Comparison of ENCODE assay signal across 24 cellular contexts in the genomic region with DNA sequence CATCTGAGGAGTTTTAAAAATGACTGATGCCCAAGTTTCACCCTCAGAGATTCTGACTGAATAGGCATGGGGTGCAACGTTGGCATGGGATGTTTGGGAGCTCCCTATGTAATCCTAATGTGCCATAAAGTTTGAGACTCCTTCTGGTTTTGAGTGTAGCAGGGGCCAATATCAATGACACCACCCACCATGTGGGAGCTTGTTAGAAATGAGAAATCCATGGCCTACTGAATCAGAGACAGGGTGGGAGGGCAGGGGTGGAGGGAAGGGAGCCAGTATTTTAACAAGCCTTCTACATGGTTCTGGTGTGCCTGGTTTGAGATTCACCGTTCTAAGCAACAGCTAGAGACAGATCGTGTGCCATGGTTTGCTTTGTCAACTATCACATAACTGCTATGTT. TPM values are rescaled to one million over a fixed set of nuclear protein-coding genes. Genes with fewer than 3 reads are reported as not detected.
DNase-seq lines count a peak whose midpoint lies in the region; ATAC-seq and TF ChIP-seq lines count a peak whose summit lies in the region.
"Had no signal": no experiment of that assay in that cellular context is flagged by ENCODE, and none has a peak within 500 bp of the region (broad histone marks: within the 10 kb centered on the region; RNA-seq: fewer than 3 reads in every experiment).

No MANE protein-coding gene starts in this region.

- H3K27ac Mint-ChIP-seq in T-helper 17 cell (peak overlapping the region; percentile 81), endothelial cell (ENCODE audit: unreplicated experiment) (no peak overlapping the region)
- H3K27ac Mint-ChIP-seq: CD4-positive, CD25-positive, alpha-beta regulatory T cell; H9; HFFc6 had no signal

- no peaks in the 10 kb centered on the region for H3K27me3 ChIP-seq in Panc1 (ENCODE audit: control insufficient read depth, insufficient read depth, low read length)
- H3K27me3 ChIP-seq: Peyer's patch had no signal

- ATAC-seq in activated T-cell treated with anti-CD3 and anti-CD28 coated beads, Interleukin-2, amount 50 U/mL, for 4 hours = peak; percentile 54 to 69
- no peak for ATAC-seq in Panc1
- no peak for ATAC-seq in T-helper 17 cell

- H3K4me1 ChIP-seq in Panc1 (ENCODE audit: control insufficient read depth, insufficient read depth, low read length) = no peaks in the 10 kb centered on the region

- DNase-seq in activated T-cell treated with anti-CD3 and anti-CD28 coated beads, Interleukin-2, amount 50 U/mL, for 4 hours = no peak
- DNase-seq in activated T-cell treated with anti-CD3 and anti-CD28 coated beads, Interleukin-2, amount 50 U/mL, for 1 hour = no peak
- DNase-seq in Panc1 (ENCODE audit: low read depth, low spot score) (no peak), T-helper 17 cell (no peak), D341Med (ENCODE audit: low spot score) (no peak), endothelial cell (ENCODE audit: low spot score) (no peak)
- DNase-seq in stimulated activated CD8-positive, alpha-beta memory T cell treated with anti-CD3 and anti-CD28 coated beads, Interleukin-4, amount 100 ng/mL, for 48 hours = peak; percentile 28
- DNase-seq: CD4-positive, CD25-positive, alpha-beta regulatory T cell; COR-L47; DMS 273 treated with DMSO at 0.1 percent for 48 hours; DND-41; GM23248; H9; HFFc6; NCI-H1105; NCI-H146; NCI-H2029; NCI-H226; NCI-H510A treated with DMSO at 0.1 percent for 48 hours; NCI-H748 treated with DMSO at 0.1 percent for 48 hours; NK-92 treated with Interleukin-12 subunit alpha and Interleukin-12 subunit beta, amount 100 ng/mL, for 24 hours had no signal

- intact Hi-C loops in Panc1 (cut with micrococcal nuclease; ENCODE audit: unreplicated experiment) = loop anchor here (2.0 kb wide), 1 partner anchor 19 kb away; no protein-coding TSS in a partner anchor

- peaks cover 57% of the 10 kb centered on the region for H3K4me1 Mint-ChIP-seq in activated T-cell treated with anti-CD3 and anti-CD28 coated beads, Interleukin-2, amount 50 U/mL, for 4 hours (ENCODE audit: low read depth)
- peaks cover 20% of the 10 kb centered on the region for H3K4me1 Mint-ChIP-seq in T-helper 17 cell
- H3K4me1 Mint-ChIP-seq in endothelial cell (ENCODE audit: unreplicated experiment) = no peaks in the 10 kb centered on the region

- H3K27ac ChIP-seq in Panc1 (ENCODE audit: low read length) = peak overlapping the region; percentile 44; the same call in 1 of the 2 replicates
- H3K27ac ChIP-seq: GM23248, Peyer's patch had no signal

- H3K9me3 Mint-ChIP-seq in activated T-cell treated with anti-CD3 and anti-CD28 coated beads, Interleukin-2, amount 50 U/mL, for 4 hours = no peaks in the 10 kb centered on the region
- H3K9me3 Mint-ChIP-seq in endothelial cell (ENCODE audit: unreplicated experiment) = no peaks in the 10 kb centered on the region
- H3K9me3 Mint-ChIP-seq: CD4-positive, CD25-positive, alpha-beta regulatory T cell; HFFc6; IgD-negative memory B cell had no signal

- POLR2A ChIA-PET in Panc1 (lab: Charles Lee) = no interaction called here

- no peaks in the 10 kb centered on the region for H3K9me3 ChIP-seq in Panc1 (ENCODE audit: control insufficient read depth, insufficient read depth, low read depth, low read length)
- no peaks in the 10 kb centered on the region for H3K9me3 ChIP-seq in T-helper 17 cell (ENCODE audit: control insufficient read depth, low read length, poor library complexity, severe bottlenecking)
- H3K9me3 ChIP-seq: Peyer's patch had no signal

- H3K36me3 ChIP-seq in Panc1 (ENCODE audit: control insufficient read depth, insufficient read depth, low read length) = no peaks in the 10 kb centered on the region
- H3K36me3 ChIP-seq: Peyer's patch had no signal

- no TSS peak for BruUV-seq in Panc1 (replicated peaks; lab: Mats Ljungman, UMichigan)

- H3K4me3 ChIP-seq in Panc1 (ENCODE audit: low read depth in 2 of 2, low read length in 2 of 2) = no peak overlapping the region
- H3K4me3 ChIP-seq: GM12878, GM23248, Peyer's patch had no signal

- peaks cover 19% of the 10 kb centered on the region for H3K36me3 Mint-ChIP-seq in activated T-cell treated with anti-CD3 and anti-CD28 coated beads, Interleukin-2, amount 50 U/mL, for 4 hours (ENCODE audit: insufficient read depth)
- peaks cover 2% of the 10 kb centered on the region for H3K36me3 Mint-ChIP-seq in T-helper 17 cell (ENCODE audit: low read depth)
- peaks cover 6% of the 10 kb centered on the region for H3K36me3 Mint-ChIP-seq in endothelial cell (ENCODE audit: low read depth, unreplicated experiment)

- in situ Hi-C loops in Panc1 (cut with HindIII; ENCODE audit: low pct_unique_long_range_greater_than_20kb, low sequenced_read_pairs) = no loop called here

- TF ChIP-seq CTCF in Panc1 (IDR thresholded peaks at IDR 0.05) = no peak
- no peak for TF ChIP-seq CTCF in endothelial cell (IDR thresholded peaks at IDR 0.05; ENCODE audit: unreplicated experiment)

- CTCF ChIA-PET in Panc1 (lab: Charles Lee) = no interaction called here

- H3K4me3 Mint-ChIP-seq in activated T-cell treated with anti-CD3 and anti-CD28 coated beads, Interleukin-2, amount 50 U/mL, for 4 hours = no peak overlapping the region
- H3K4me3 Mint-ChIP-seq in T-helper 17 cell = no peak overlapping the region
- no peak overlapping the region for H3K4me3 Mint-ChIP-seq in endothelial cell (ENCODE audit: unreplicated experiment)
- H3K4me3 Mint-ChIP-seq: CD4-positive, CD25-positive, alpha-beta regulatory T cell; H9; HFFc6 had no signal

- no peaks in the 10 kb centered on the region for H3K27me3 Mint-ChIP-seq in activated T-cell treated with anti-CD3 and anti-CD28 coated beads, Interleukin-2, amount 50 U/mL, for 4 hours (ENCODE audit: low read depth)
- H3K27me3 Mint-ChIP-seq in T-helper 17 cell = no peaks in the 10 kb centered on the region
- H3K27me3 Mint-ChIP-seq in endothelial cell (ENCODE audit: unreplicated experiment) = peaks cover 1% of the 10 kb centered on the region
- H3K27me3 Mint-ChIP-seq: CD4-positive, CD25-positive, alpha-beta regulatory T cell; IgD-negative memory B cell had no signal

RNA-seq across cellular contexts. Expression of a gene that starts 46.1 kb away (rescaled TPM):
- total RNA-seq in activated T-cell treated with anti-CD3 and anti-CD28 coated beads, Interleukin-2, amount 50 U/mL, for 4 hours = 10 to 100 TPM; 16.0 to 21.8 (median 19.4) TPM
- total RNA-seq in Panc1 (2021; ENCODE audit: unreplicated experiment) (6.1 TPM), T-helper 17 cell (10 to 100 TPM; 24.5 to 26.3 TPM), endothelial cell (ENCODE audit: unreplicated experiment) (8.1 TPM)
- 3.7 TPM for polyA plus RNA-seq in Panc1 (2012; ENCODE audit: insufficient read length)

Comparison
In these comparisons a context has a peak if more than half of its experiments do, and no peak if none do; other contexts are left out.
1. ATAC-seq: peak in activated T-cell treated with anti-CD3 and anti-CD28 coated beads, Interleukin-2, amount 50 U/mL, for 4 hours (2 of 2); none in Panc1 (single experiment) and T-helper 17 cell (single experiment).